Comparison of ENCODE assay signal across 22 cellular contexts in the genomic region with DNA sequence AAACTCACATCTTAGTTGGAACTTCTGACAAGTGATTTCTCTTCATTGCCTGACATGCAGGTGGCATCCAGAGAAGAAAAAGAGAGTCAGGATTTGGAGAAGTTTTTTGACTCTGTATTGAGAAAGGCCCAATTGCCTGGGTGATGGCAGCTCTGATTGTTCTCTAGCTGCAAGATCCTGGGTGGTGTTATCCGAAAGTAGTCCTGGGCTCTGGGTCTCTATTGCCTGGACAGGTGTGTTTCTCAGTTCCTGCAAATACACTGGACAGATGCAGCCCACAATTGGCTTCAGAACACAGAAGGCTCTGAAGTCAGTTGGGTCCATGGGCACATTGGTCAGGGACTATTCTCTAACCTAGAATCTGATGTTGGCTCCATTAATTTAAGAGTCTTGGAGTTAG.
A peak's percentile ranks its signal among the peaks of the same experiment; 100 is the strongest.
DNase-seq lines count a peak whose midpoint lies in the region; ATAC-seq, FAIRE-seq and TF ChIP-seq lines count a peak whose summit lies in the region.
"Had no signal": no experiment of that assay in that cellular context is flagged by ENCODE, and none has a peak within 500 bp of the region (broad histone marks: within the 10 kb centered on the region; RNA-seq: fewer than 3 reads in every experiment).

No MANE protein-coding gene starts in this region.

- no peak for TF ChIP-seq CTCF in MM.1S (IDR thresholded peaks at IDR 0.05; ENCODE audit: low read length)
- no peak for TF ChIP-seq CTCF in coronary artery (IDR thresholded peaks at IDR 0.05)
- TF ChIP-seq CTCF in thyroid gland (IDR thresholded peaks at IDR 0.05) = no peak
- TF ChIP-seq CTCF in upper lobe of right lung (IDR thresholded peaks at IDR 0.05) = no peak

- peaks cover 5% of the 10 kb centered on the region; the same call in 1 of the 2 replicates for H3K79me2 ChIP-seq in MM.1S (ENCODE audit: low read length)

- H3K9me3 Mint-ChIP-seq in naive thymus-derived CD8-positive, alpha-beta T cell = no peaks in the 10 kb centered on the region
- H3K9me3 Mint-ChIP-seq: CD4-positive, alpha-beta T cell had no signal

- H3K36me3 Mint-ChIP-seq in naive thymus-derived CD8-positive, alpha-beta T cell = peaks cover 0 to 65% (median 20%) of the 10 kb centered on the region in 3 donors

- no peak for TF ChIP-seq POLR2A in thyroid gland (IDR thresholded peaks at IDR 0.05)

- no peaks in the 10 kb centered on the region for H3K36me3 ChIP-seq in MM.1S (replicated peaks; ENCODE audit: insufficient read depth, low read length)
- H3K36me3 ChIP-seq in thyroid gland = no peaks in the 10 kb centered on the region
- peaks cover 11% of the 10 kb centered on the region for H3K36me3 ChIP-seq in upper lobe of right lung
- H3K36me3 ChIP-seq: MG63, SJCRH30 had no signal

- H3F3A ChIP-seq in MM.1S (ENCODE audit: insufficient read depth, low read length) = peaks cover 21% of the 10 kb centered on the region

- H4K20me1 ChIP-seq in MM.1S (ENCODE audit: insufficient read depth, low read length) = no peaks in the 10 kb centered on the region

- peak overlapping the region; percentile 70; the same call in 1 of the 2 replicates for H3K27ac ChIP-seq in MM.1S (ENCODE audit: low read length)
- H3K27ac ChIP-seq in coronary artery = no peak overlapping the region
- peak overlapping the region in 2 of 3 donors; percentile 92 to 96 for H3K27ac ChIP-seq in thyroid gland
- H3K27ac ChIP-seq in upper lobe of right lung = no peak overlapping the region
- H3K27ac ChIP-seq: A549, Peyer's patch, SJCRH30 had no signal

- H3K4me2 ChIP-seq in MM.1S (ENCODE audit: low read depth, low read length) = peak overlapping the region; percentile 79
- H3K4me2 ChIP-seq: A549 had no signal

- no peaks in the 10 kb centered on the region for H3K9me2 ChIP-seq in MM.1S (replicated peaks; ENCODE audit: insufficient read depth, low read length)

- no peaks in the 10 kb centered on the region for H3K9me3 ChIP-seq in MM.1S (replicated peaks; ENCODE audit: insufficient read depth, low read length)
- H3K9me3 ChIP-seq in thyroid gland = no peaks in the 10 kb centered on the region
- H3K9me3 ChIP-seq in upper lobe of right lung = no peaks in the 10 kb centered on the region
- H3K9me3 ChIP-seq: A549, MG63, Peyer's patch, SJCRH30 had no signal

- H3K4me1 ChIP-seq in MM.1S (ENCODE audit: low read length) (peaks cover 35% of the 10 kb centered on the region), thyroid gland (peaks cover 41 to 62% of the 10 kb centered on the region in 2 donors), upper lobe of right lung (peaks cover 18% of the 10 kb centered on the region)
- H3K4me1 ChIP-seq: A549 had no signal

- no peak for ATAC-seq in naive thymus-derived CD8-positive, alpha-beta T cell
- no peak for ATAC-seq in upper lobe of right lung
- ATAC-seq: A549, GM12878, HepG2 had no signal

- DNase-seq in MM.1S = no peak
- peak; percentile 38 for DNase-seq in coronary artery (ENCODE audit: low spot score)
- no peak for DNase-seq in naive thymus-derived CD8-positive, alpha-beta T cell
- DNase-seq in thyroid gland = no peak
- no peak for DNase-seq in upper lobe of right lung
- no peak for DNase-seq in HEK293T (ENCODE audit: extremely low spot score)
- DNase-seq in HTR-8/SVneo (ENCODE audit: insufficient read length, low spot score) = no peak
- DNase-seq: CD4-positive, alpha-beta T cell; DND-41; MG63; NCI-H1105; NCI-H146; NCI-H2029; NCI-H226; NCI-H510A treated with DMSO at 0.1 percent for 48 hours; NCI-H748 treated with DMSO at 0.1 percent for 48 hours; SJCRH30 had no signal

- POLR2A ChIA-PET in naive thymus-derived CD8-positive, alpha-beta T cell (lab: Charles Lee) = interaction anchor here (1.0 to 1.8 kb wide), 2 partner anchors 8 to 26 kb away, joined by 3 to 4 read pairs; no protein-coding TSS in a partner anchor
- POLR2A ChIA-PET in HEK293T (lab: Yijun Ruan, JAX) = interaction anchor here (2.2 kb wide), 1 partner anchor 10 kb away, joined by 8 read pairs; no protein-coding TSS in a partner anchor

- no peaks in the 10 kb centered on the region for H3K27me3 ChIP-seq in MM.1S (replicated peaks; ENCODE audit: insufficient read depth, low read length)
- H3K27me3 ChIP-seq in thyroid gland = no peaks in the 10 kb centered on the region
- no peaks in the 10 kb centered on the region for H3K27me3 ChIP-seq in upper lobe of right lung
- H3K27me3 ChIP-seq: MG63, Peyer's patch, SJCRH30 had no signal

- no peak for FAIRE-seq in HTR-8/SVneo (lab: Jason Lieb, UNC)
- FAIRE-seq: A549, GM12878, HepG2, K562 had no signal

- H3K4me1 Mint-ChIP-seq in naive thymus-derived CD8-positive, alpha-beta T cell = peaks cover 23 to 70% (median 39%) of the 10 kb centered on the region in 4 donors

- 100% methylated on average over 1 of the region's 1 CpG for WGBS in thyroid gland, 2 donors

- H3K9ac ChIP-seq in MM.1S (ENCODE audit: low read length) = no peak overlapping the region

- H3K27me3 Mint-ChIP-seq in naive thymus-derived CD8-positive, alpha-beta T cell = no peaks in the 10 kb centered on the region
- H3K27me3 Mint-ChIP-seq: CD4-positive, alpha-beta T cell had no signal

- H3K4me3 ChIP-seq in MM.1S (ENCODE audit: low read length) (no peak overlapping the region), coronary artery (no peak overlapping the region), thyroid gland (replicated peaks in 1 of 3) (no peak overlapping the region), upper lobe of right lung (no peak overlapping the region)
- H3K4me3 ChIP-seq: A549, GM12878, K562, MG63, Peyer's patch, SJCRH30 had no signal

- no peak overlapping the region for H2AFZ ChIP-seq in MM.1S (ENCODE audit: low read length)

- peak overlapping the region in 7 of 10 donors; percentile 22 to 75 (median 41) for H3K27ac Mint-ChIP-seq in naive thymus-derived CD8-positive, alpha-beta T cell
- H3K27ac Mint-ChIP-seq: CD4-positive, alpha-beta T cell had no signal

- no peak overlapping the region for H3K4me3 Mint-ChIP-seq in naive thymus-derived CD8-positive, alpha-beta T cell
- H3K4me3 Mint-ChIP-seq: CD4-positive, alpha-beta T cell had no signal

- intact Hi-C loops in thyroid gland (cut with DNase I) (no loop called here), upper lobe of right lung (cut with DNase I) (no loop called here)

- CTCF ChIA-PET in HEK293T (lab: Yijun Ruan, JAX) = no interaction called here

TF ChIP-seq in HEK293T, 16 proteins besides CTCF, POLR2A, EP300 and RAD21:
- TF ChIP-seq LEF1 (IDR thresholded peaks at IDR 0.05; ENCODE audit: borderline replicate concordance) (no peak), L3MBTL2 (conservative IDR thresholded peaks at IDR 0.05) (no peak), FOXK2 (IDR thresholded peaks at IDR 0.05) (no peak), TARDBP (IDR thresholded peaks at IDR 0.05) (no peak), ZNF384 (IDR thresholded peaks at IDR 0.05) (no peak), NFRKB (IDR thresholded peaks at IDR 0.05) (no peak), HDGF (IDR thresholded peaks at IDR 0.05; ENCODE audit: borderline replicate concordance) (no peak), FOXM1 (IDR thresholded peaks at IDR 0.05; ENCODE audit: borderline replicate concordance) (no peak), ARNT (IDR thresholded peaks at IDR 0.05) (no peak), ELF4 (IDR thresholded peaks at IDR 0.05) (no peak), BHLHE40 (IDR thresholded peaks at IDR 0.05; ENCODE audit: borderline replicate concordance) (no peak), FOXA1 (IDR thresholded peaks at IDR 0.05) (no peak), SP1 (IDR thresholded peaks at IDR 0.05) (no peak), SUZ12 (IDR thresholded peaks at IDR 0.05) (no peak)
- TF ChIP-seq, protein P1, sequence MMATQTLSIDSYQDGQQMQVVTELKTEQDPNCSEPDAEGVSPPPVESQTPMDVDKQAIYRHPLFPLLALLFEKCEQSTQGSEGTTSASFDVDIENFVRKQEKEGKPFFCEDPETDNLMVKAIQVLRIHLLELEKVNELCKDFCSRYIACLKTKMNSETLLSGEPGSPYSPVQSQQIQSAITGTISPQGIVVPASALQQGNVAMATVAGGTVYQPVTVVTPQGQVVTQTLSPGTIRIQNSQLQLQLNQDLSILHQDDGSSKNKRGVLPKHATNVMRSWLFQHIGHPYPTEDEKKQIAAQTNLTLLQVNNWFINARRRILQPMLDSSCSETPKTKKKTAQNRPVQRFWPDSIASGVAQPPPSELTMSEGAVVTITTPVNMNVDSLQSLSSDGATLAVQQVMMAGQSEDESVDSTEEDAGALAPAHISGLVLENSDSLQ (IDR thresholded peaks at IDR 0.05) = no peak

Comparison
In these comparisons a context has a peak if more than half of its experiments do, and no peak if none do; other contexts are left out.
1. H3K27ac ChIP-seq: peak in MM.1S (single experiment) and thyroid gland (2 of 3); none in coronary artery (0 of 2) and upper lobe of right lung (single experiment).